In genomic region chr3:110436209-110436608, GRCh38 we compare ENCODE assay signal across 23 cellular contexts.
"Had no signal": no experiment of that assay in that cellular context is flagged by ENCODE, and none has a peak within 500 bp of the region (broad histone marks: within the 10 kb centered on the region; RNA-seq: fewer than 3 reads in every experiment).

No MANE protein-coding gene starts in this region.

- DNase-seq: dorsolateral prefrontal cortex; effector CD4-positive, alpha-beta T cell; gastrocnemius medialis; head of caudate nucleus; kidney; left ventricle myocardium inferior; lower lobe of right lung; natural killer cell; occipital lobe; ovary; posterior cingulate gyrus; psoas muscle; right cardiac atrium; stimulated activated CD4-positive, alpha-beta T cell treated with anti-CD3 and anti-CD28 coated beads, Interleukin-12 subunit alpha, Interleukin-12 subunit beta, amount 100 ng/mL, for 4 hours; stimulated activated CD4-positive, alpha-beta T cell treated with anti-CD3 and anti-CD28 coated beads, Interleukin-1b, Interleukin-23, amount 100 ng/mL, for 48 hours; stimulated activated CD4-positive, alpha-beta T cell treated with anti-CD3 and anti-CD28 coated beads, Interleukin-4, amount 100 ng/mL, for 24 hours; stimulated activated naive CD4-positive, alpha-beta T cell treated with Interleukin-2 at 50 U/mL for 16 hours; stomach; thyroid gland; trophoblast cell had no signal

- ATAC-seq: gastrocnemius medialis; lower lobe of right lung; natural killer cell; psoas muscle; right cardiac atrium; stimulated activated effector memory CD8-positive, alpha-beta T cell treated with anti-CD3 and anti-CD28 coated beads, Interleukin-12 subunit alpha, Interleukin-12 subunit beta, amount 100 ng/mL, for 72 hours had no signal

- H3K27me3 ChIP-seq: dorsolateral prefrontal cortex, gastrocnemius medialis, ovary, stomach, thyroid gland, vagina had no signal

- H3K4me3 ChIP-seq: dorsolateral prefrontal cortex, gastrocnemius medialis, left ventricle myocardium inferior, lower lobe of right lung, ovary, psoas muscle, skin epidermis, stomach, thyroid gland, vagina had no signal

- H3K27ac ChIP-seq: dorsolateral prefrontal cortex, gastrocnemius medialis, left ventricle myocardium inferior, lower lobe of right lung, ovary, psoas muscle, skin epidermis, stomach, thyroid gland, vagina had no signal

- H3K36me3 ChIP-seq: gastrocnemius medialis, left ventricle myocardium inferior, lower lobe of right lung, ovary, stomach, thyroid gland, vagina had no signal

- H3K4me1 ChIP-seq: gastrocnemius medialis, left ventricle myocardium inferior, lower lobe of right lung, psoas muscle, stomach, thyroid gland, vagina had no signal

- H3K9me3 ChIP-seq: gastrocnemius medialis, left ventricle myocardium inferior, lower lobe of right lung, ovary, psoas muscle, stomach, thyroid gland, vagina had no signal
